In genomic region chr19:4456843-4457653, GRCh38 we compare ENCODE assay signal across 1 cellular context.
A peak's percentile ranks its signal among the peaks of the same experiment; 100 is the strongest.
TF ChIP-seq lines count a peak whose summit lies in the region.

No MANE protein-coding gene starts in this region.

TF ChIP-seq in K562, 482 proteins besides CTCF, POLR2A, EP300 and RAD21 (continued from another document):
- TF ChIP-seq PKNOX1 (IDR thresholded peaks at IDR 0.05), result no peak
- TF ChIP-seq KDM1A (IDR thresholded peaks at IDR 0.05), result 0 out of 4 replicates have a peak, but pooled peaks of 1 of the 2 experiments have one; percentile 37
- TF ChIP-seq, protein P1, sequence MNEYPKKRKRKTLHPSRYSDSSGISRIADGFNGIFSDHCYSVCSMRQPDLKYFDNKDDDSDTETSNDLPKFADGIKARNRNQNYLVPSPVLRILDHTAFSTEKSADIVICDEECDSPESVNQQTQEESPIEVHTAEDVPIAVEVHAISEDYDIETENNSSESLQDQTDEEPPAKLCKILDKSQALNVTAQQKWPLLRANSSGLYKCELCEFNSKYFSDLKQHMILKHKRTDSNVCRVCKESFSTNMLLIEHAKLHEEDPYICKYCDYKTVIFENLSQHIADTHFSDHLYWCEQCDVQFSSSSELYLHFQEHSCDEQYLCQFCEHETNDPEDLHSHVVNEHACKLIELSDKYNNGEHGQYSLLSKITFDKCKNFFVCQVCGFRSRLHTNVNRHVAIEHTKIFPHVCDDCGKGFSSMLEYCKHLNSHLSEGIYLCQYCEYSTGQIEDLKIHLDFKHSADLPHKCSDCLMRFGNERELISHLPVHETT (CRISPR knock-in tag; conservative IDR thresholded peaks at IDR 0.05 in 1 of 2, IDR thresholded peaks at IDR 0.05 in 1 of 2), result no peak
- no peak for TF ChIP-seq ZNF696 (CRISPR knock-in tag; conservative IDR thresholded peaks at IDR 0.05)
- TF ChIP-seq TOE1 (IDR thresholded peaks at IDR 0.05; ENCODE audit: borderline replicate concordance), result 0 out of 2 replicates have a peak, but pooled peaks have one; percentile 36
- no peak for TF ChIP-seq TOE1 (CRISPR knock-in tag; IDR thresholded peaks at IDR 0.05; ENCODE audit: borderline replicate concordance, low read depth)
- TF ChIP-seq ZKSCAN3 (CRISPR knock-in tag; IDR thresholded peaks at IDR 0.05), result no peak
- TF ChIP-seq LARP7 (IDR thresholded peaks at IDR 0.05), result peak; percentile 54; the same call in 1 of the 2 replicates
- TF ChIP-seq ZNF311 (CRISPR knock-in tag; IDR thresholded peaks at IDR 0.05), result no peak
- no peak for TF ChIP-seq JUNB (CRISPR knock-in tag; conservative IDR thresholded peaks at IDR 0.05)
- TF ChIP-seq, protein P2, sequence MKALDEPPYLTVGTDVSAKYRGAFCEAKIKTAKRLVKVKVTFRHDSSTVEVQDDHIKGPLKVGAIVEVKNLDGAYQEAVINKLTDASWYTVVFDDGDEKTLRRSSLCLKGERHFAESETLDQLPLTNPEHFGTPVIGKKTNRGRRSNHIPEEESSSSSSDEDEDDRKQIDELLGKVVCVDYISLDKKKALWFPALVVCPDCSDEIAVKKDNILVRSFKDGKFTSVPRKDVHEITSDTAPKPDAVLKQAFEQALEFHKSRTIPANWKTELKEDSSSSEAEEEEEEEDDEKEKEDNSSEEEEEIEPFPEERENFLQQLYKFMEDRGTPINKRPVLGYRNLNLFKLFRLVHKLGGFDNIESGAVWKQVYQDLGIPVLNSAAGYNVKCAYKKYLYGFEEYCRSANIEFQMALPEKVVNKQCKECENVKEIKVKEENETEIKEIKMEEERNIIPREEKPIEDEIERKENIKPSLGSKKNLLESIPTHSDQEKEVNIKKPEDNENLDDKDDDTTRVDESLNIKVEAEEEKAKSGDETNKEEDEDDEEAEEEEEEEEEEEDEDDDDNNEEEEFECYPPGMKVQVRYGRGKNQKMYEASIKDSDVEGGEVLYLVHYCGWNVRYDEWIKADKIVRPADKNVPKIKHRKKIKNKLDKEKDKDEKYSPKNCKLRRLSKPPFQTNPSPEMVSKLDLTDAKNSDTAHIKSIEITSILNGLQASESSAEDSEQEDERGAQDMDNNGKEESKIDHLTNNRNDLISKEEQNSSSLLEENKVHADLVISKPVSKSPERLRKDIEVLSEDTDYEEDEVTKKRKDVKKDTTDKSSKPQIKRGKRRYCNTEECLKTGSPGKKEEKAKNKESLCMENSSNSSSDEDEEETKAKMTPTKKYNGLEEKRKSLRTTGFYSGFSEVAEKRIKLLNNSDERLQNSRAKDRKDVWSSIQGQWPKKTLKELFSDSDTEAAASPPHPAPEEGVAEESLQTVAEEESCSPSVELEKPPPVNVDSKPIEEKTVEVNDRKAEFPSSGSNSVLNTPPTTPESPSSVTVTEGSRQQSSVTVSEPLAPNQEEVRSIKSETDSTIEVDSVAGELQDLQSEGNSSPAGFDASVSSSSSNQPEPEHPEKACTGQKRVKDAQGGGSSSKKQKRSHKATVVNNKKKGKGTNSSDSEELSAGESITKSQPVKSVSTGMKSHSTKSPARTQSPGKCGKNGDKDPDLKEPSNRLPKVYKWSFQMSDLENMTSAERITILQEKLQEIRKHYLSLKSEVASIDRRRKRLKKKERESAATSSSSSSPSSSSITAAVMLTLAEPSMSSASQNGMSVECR (CRISPR knock-in tag; IDR thresholded peaks at IDR 0.05), result 0 out of 2 replicates have a peak, but pooled peaks have one; percentile 7
- no peak for TF ChIP-seq KLF16 (IDR thresholded peaks at IDR 0.05)
- TF ChIP-seq ATF4 (CRISPR knock-in tag; IDR thresholded peaks at IDR 0.05), result no peak
- no peak for TF ChIP-seq HOXB6 (CRISPR knock-in tag; IDR thresholded peaks at IDR 0.05; ENCODE audit: borderline replicate concordance)
- no peak for TF ChIP-seq ZNF551 (CRISPR knock-in tag; IDR thresholded peaks at IDR 0.05)
- TF ChIP-seq CHAMP1 (IDR thresholded peaks at IDR 0.05), result no peak
- no peak for TF ChIP-seq ZNF431 (CRISPR knock-in tag; IDR thresholded peaks at IDR 0.05)
- TF ChIP-seq ADNP (tag; IDR thresholded peaks at IDR 0.05), result no peak
- no peak for TF ChIP-seq RNF219 (CRISPR knock-in tag; IDR thresholded peaks at IDR 0.05)
- TF ChIP-seq ZNF212 (CRISPR knock-in tag; IDR thresholded peaks at IDR 0.05), result no peak
